ENCODE assay signal across 8 cellular contexts in the genomic region with DNA sequence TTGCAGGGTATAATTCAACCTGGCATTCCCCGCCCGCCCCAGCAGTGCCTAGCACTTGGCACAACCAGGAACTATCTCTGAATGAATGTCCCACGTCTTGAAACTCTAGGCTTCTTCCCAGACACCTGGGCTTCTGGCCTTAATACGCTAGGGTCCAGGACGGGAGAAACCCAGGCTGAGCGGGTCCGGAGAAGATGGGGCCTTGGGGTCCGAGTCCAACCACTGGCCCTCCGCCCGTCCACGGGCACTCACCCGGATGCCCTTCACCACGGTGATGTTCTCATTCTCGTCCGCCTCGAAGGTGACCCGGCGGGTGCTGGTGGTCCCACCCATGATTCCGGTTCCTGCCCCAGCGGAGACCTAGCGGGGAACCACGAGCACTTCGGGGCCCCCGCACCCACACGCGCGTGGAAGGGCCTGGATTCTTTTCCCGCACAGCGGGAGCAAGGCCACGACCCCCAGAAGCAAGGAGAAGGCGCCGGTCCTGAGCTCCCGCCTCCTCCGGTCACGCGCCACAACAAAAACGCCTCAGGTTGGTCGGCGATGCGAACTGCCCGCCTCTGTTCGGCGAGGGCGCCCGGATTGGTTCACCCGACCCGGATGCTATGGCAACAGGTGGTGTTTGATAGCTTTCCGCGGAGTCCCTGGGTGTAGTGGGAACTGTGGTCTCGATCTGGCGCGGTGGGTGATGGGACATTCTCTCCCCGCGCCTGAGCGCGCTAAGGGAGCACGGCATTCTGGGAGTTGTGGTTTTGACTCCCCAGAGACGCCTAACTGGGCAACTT. TPM values are rescaled to one million over a fixed set of nuclear protein-coding genes. Genes with fewer than 3 reads are reported as not detected.
DNase-seq lines count a peak whose midpoint lies in the region; ATAC-seq, FAIRE-seq and TF ChIP-seq lines count a peak whose summit lies in the region.

Gene CHCHD3, minus strand, starts transcription at position 486 of the 785 bp plus-strand sequence. Its CDS starts 153 bp downstream, at position 333.

- peak within 1 kb of the TSS; percentile 95 for H3K4me3 ChIP-seq in GM12875 (ENCODE audit: low read depth, low read length)
- peak within 1 kb of the TSS; percentile 89 for H3K4me3 ChIP-seq in adipocyte (ENCODE audit: low read length)
- peak within 1 kb of the TSS; percentile 65 to 89 (median 78) for H3K4me3 ChIP-seq in pancreas
- H3K4me3 ChIP-seq in tibial artery = peak within 1 kb of the TSS; percentile 94 to 98

- ATAC-seq in HG02798 (IDR thresholded peaks at IDR 0.05; ENCODE audit: poor library complexity, unreplicated experiment) (peak; percentile 100), Right ventricle myocardium superior (ENCODE audit: poor library complexity) (peak; percentile 99), pancreas (peak; percentile 99 to 100 (median 100))

- H3K27me3 ChIP-seq in adipocyte (replicated peaks; ENCODE audit: control insufficient read depth, insufficient read depth, low read length) (no peaks in the 10 kb centered on the region), pancreas (no peaks in the 10 kb centered on the region), tibial artery (no peaks in the 10 kb centered on the region)

- no peak for TF ChIP-seq CTCF in GM12875 (IDR thresholded peaks at IDR 0.05; ENCODE audit: borderline replicate concordance, insufficient read depth, low read depth, low read length)
- TF ChIP-seq CTCF in pancreas (IDR thresholded peaks at IDR 0.05) = no peak
- no peak for TF ChIP-seq CTCF in tibial artery (IDR thresholded peaks at IDR 0.05)

- intact Hi-C loops in Right ventricle myocardium superior (cut with DNase I) = no loop called here
- intact Hi-C loops in pancreas (cut with DNase I) = no loop called here
- intact Hi-C loops in tibial artery (cut with DNase I; ENCODE audit: low total_unique reads) = loop anchor here (10.0 kb wide), 1 partner anchor 173 kb away; the partner anchor contains the start of gene EXOC4

- whole genome bisulfite sequencing in pancreas, 2 donors = 0% methylated on average over 54 to 58 of the region's 58 CpGs

- H3K9ac ChIP-seq in adipocyte (ENCODE audit: low read length) = peak within 1 kb of the TSS; percentile 92

- H3K36me3 ChIP-seq in adipocyte (ENCODE audit: control insufficient read depth, insufficient read depth, low read length, severe bottlenecking) (peaks cover 3% of the 10 kb centered on the region), pancreas (no peaks in the 10 kb centered on the region), tibial artery (no peaks in the 10 kb centered on the region)

- peak within 1 kb of the TSS; percentile 54 to 74 (median 64) for H3K27ac ChIP-seq in pancreas
- H3K27ac ChIP-seq in tibial artery = peak within 1 kb of the TSS; percentile 83 to 85

- H3K4me1 ChIP-seq in adipocyte (ENCODE audit: control insufficient read depth, insufficient read depth, low read length) = peaks cover 25% of the 10 kb centered on the region
- H3K4me1 ChIP-seq in pancreas = peaks cover 0 to 20% (median 18%) of the 10 kb centered on the region in 3 donors
- H3K4me1 ChIP-seq in tibial artery = peaks cover 0 to 27% (median 15%) of the 10 kb centered on the region in 4 donors

- DNase-seq in NCI-H1436 (lab: John Stamatoyannopoulos, UW) = peak; percentile 96
- peak; percentile 96 for DNase-seq in T follicular helper cell (ENCODE audit: low read depth)
- DNase-seq in adipocyte (ENCODE audit: low read depth) = peak; percentile 99
- DNase-seq in Right ventricle myocardium superior = peak; percentile 98
- peak; percentile 93 to 98 (median 97) for DNase-seq in pancreas
- DNase-seq in tibial artery = peak; percentile 98 to 99

- H3K9me3 ChIP-seq in adipocyte (ENCODE audit: control insufficient read depth, low read length) = no peaks in the 10 kb centered on the region
- H3K9me3 ChIP-seq in pancreas = no peaks in the 10 kb centered on the region
- H3K9me3 ChIP-seq in tibial artery = no peaks in the 10 kb centered on the region

- FAIRE-seq in pancreas (lab: Jason Lieb, UNC) = peak; percentile 94

RNA-seq across cellular contexts. Expression of gene CHCHD3, which starts in this region (rescaled TPM):
- total RNA-seq in Right ventricle myocardium superior (194 TPM), pancreas (10 to 100 TPM; 14.5 to 23.2 (median 21.5) TPM)
- 10 to 100 TPM in 1 of 2 donors, 1 to 10 TPM in 1; 7.9 to 17.4 TPM for polyA plus RNA-seq in pancreas

Comparison
In these comparisons a context has a peak if more than half of its experiments do, and no peak if none do; other contexts are left out.
1. Peak in every context shown above with its lines: DNase-seq, ATAC-seq, H3K4me3 ChIP-seq and H3K27ac ChIP-seq.